29 cellular contexts compared by ENCODE assay signal in genomic region chrX:24090300-24091200, GRCh38. TPM values are rescaled to one million over a fixed set of nuclear protein-coding genes. Genes with fewer than 3 reads are reported as not detected.
DNase-seq lines count a peak whose midpoint lies in the region; ATAC-seq, FAIRE-seq and TF ChIP-seq lines count a peak whose summit lies in the region.
"Had no signal": no experiment of that assay in that cellular context is flagged by ENCODE, and none has a peak within 500 bp of the region (broad histone marks: within the 10 kb centered on the region; RNA-seq: fewer than 3 reads in every experiment).

No MANE protein-coding gene starts in this region.

- CTCF ChIA-PET in A549 (lab: Yijun Ruan, JAX) = no interaction called here

- FAIRE-seq in A549 (lab: Jason Lieb, UNC) (peak; percentile 83), HTR-8/SVneo (lab: Jason Lieb, UNC) (peak; percentile 51)
- FAIRE-seq: GM12878 had no signal

- no peak for TF ChIP-seq EP300 in A549 (IDR thresholded peaks at IDR 0.05)

- POLR2A ChIA-PET in A549 (lab: Yijun Ruan, JAX) = no interaction called here

- H3K36me3 ChIP-seq in prostate gland (no peaks in the 10 kb centered on the region), uterus (no peaks in the 10 kb centered on the region)
- H3K36me3 ChIP-seq: colonic mucosa, WERI-Rb-1 had no signal

- H3K4me1 ChIP-seq in A549 = peaks cover 27% of the 10 kb centered on the region
- H3K4me1 ChIP-seq in prostate gland (replicated peaks) = no peaks in the 10 kb centered on the region
- no peaks in the 10 kb centered on the region for H3K4me1 ChIP-seq in uterus
- H3K4me1 ChIP-seq: colonic mucosa had no signal

- H3K9me3 ChIP-seq in A549 = no peaks in the 10 kb centered on the region
- no peaks in the 10 kb centered on the region for H3K9me3 ChIP-seq in prostate gland
- H3K9me3 ChIP-seq in uterus = no peaks in the 10 kb centered on the region
- H3K9me3 ChIP-seq: colonic mucosa had no signal

- TF ChIP-seq CTCF in A549 (IDR thresholded peaks at IDR 0.05) = no peak
- TF ChIP-seq CTCF in fibroblast of villous mesenchyme (IDR thresholded peaks at IDR 0.05; ENCODE audit: insufficient read depth, low read depth, low read length) = no peak
- no peak for TF ChIP-seq CTCF in prostate gland (IDR thresholded peaks at IDR 0.05)
- TF ChIP-seq CTCF in uterus (IDR thresholded peaks at IDR 0.05) = no peak

- DNase-seq in A549 (ENCODE audit: low read depth in 1 of 2, low spot score in 1 of 2) = no peak
- DNase-seq in HTR-8/SVneo (ENCODE audit: insufficient read length, low spot score) = no peak
- DNase-seq in fibroblast of villous mesenchyme (ENCODE audit: low read depth) = peak; percentile 12
- DNase-seq in prostate gland (ENCODE audit: low spot score) = no peak
- no peak for DNase-seq in central memory CD4-positive, alpha-beta T cell
- DNase-seq in Kasumi-1 (lab: John Stamatoyannopoulos, UW) = no peak
- DNase-seq in uterus = no peak
- DNase-seq: ACHN; activated CD4-positive, alpha-beta T cell treated with anti-CD3 and anti-CD28 coated beads for 48 hours; activated T-cell treated with anti-CD3 and anti-CD28 coated beads for 4 hours; amniotic stem cell; CD8-positive, alpha-beta memory T cell; colonic mucosa; DMS 273 treated with DMSO at 0.1 percent for 48 hours; effector CD8-positive, alpha-beta T cell; left ventricle myocardium superior; naive B cell; NCI-H1048; NCI-H446; NCI-H748 treated with DMSO at 0.1 percent for 48 hours; occipital lobe; stimulated activated naive B cell treated with anti-CD40 and anti-IgM and Interleukin-4, amounts not matched to agents 10 μg/mL and 1 μg/mL and 100 μg/mL, for 72 hours; substantia nigra; SW 1271; T-helper 9 cell; WERI-Rb-1 had no signal

- no peak overlapping the region for H3K4me3 ChIP-seq in A549
- no peak overlapping the region for H3K4me3 ChIP-seq in fibroblast of villous mesenchyme (ENCODE audit: low read depth, low read length)
- H3K4me3 ChIP-seq in prostate gland = no peak overlapping the region
- no peak overlapping the region for H3K4me3 ChIP-seq in uterus
- H3K4me3 ChIP-seq: colonic mucosa, GM12878 had no signal

- peak overlapping the region; percentile 15 to 67; a peak in 5 of 6 replicates for H3K27ac ChIP-seq in A549
- peak overlapping the region; percentile 60 to 79 for H3K27ac ChIP-seq in prostate gland
- no peak overlapping the region for H3K27ac ChIP-seq in uterus
- H3K27ac ChIP-seq: colonic mucosa, epithelial cell of prostate, WERI-Rb-1 had no signal

- H3K4me2 ChIP-seq in A549 = peak overlapping the region; percentile 1; the same call in 1 of the 3 replicates

- no peak for TF ChIP-seq RAD21 in A549 (conservative IDR thresholded peaks at IDR 0.05 in 1 of 2, IDR thresholded peaks at IDR 0.05 in 1 of 2)

- TF ChIP-seq POLR2A in A549 (IDR thresholded peaks at IDR 0.05; ENCODE audit: low read length) (no peak), prostate gland (IDR thresholded peaks at IDR 0.05) (no peak), uterus (IDR thresholded peaks at IDR 0.05) (no peak)

- no peaks in the 10 kb centered on the region for H3K27me3 ChIP-seq in prostate gland (replicated peaks; ENCODE audit: insufficient read depth)
- no peaks in the 10 kb centered on the region for H3K27me3 ChIP-seq in uterus
- H3K27me3 ChIP-seq: colonic mucosa had no signal

- ATAC-seq in A549 (peak in 1 of 2 experiments; percentile 44; a peak in 3 of 6 replicates), HG02623 (IDR thresholded peaks at IDR 0.05; ENCODE audit: unreplicated experiment) (no peak)
- ATAC-seq: GM12878; left ventricle myocardium superior; stimulated activated naive B cell treated with anti-CD40 and anti-IgM and Interleukin-4, amounts not matched to agents 10 μg/mL and 1 μg/mL and 100 μg/mL, for 72 hours had no signal

- intact Hi-C loops in prostate gland (cut with DNase I) = no loop called here
- intact Hi-C loops in uterus (cut with DNase I; ENCODE audit: low total_unique reads) = no loop called here

- 53% methylated on average over 4 of the region's 4 CpGs for WGBS in A549 (ENCODE audit: missing lambda C conversion rate)
- 33% methylated on average over 4 of the region's 4 CpGs for WGBS in prostate gland

TF ChIP-seq in A549, 52 proteins besides CTCF, POLR2A, EP300 and RAD21:
- TF ChIP-seq RNF2 (IDR thresholded peaks at IDR 0.05; ENCODE audit: borderline replicate concordance, low read depth) (no peak), GATA3 (IDR thresholded peaks at IDR 0.05; ENCODE audit: borderline replicate concordance) (0 out of 2 replicates have a peak, but pooled peaks have one; percentile 29)

RNA-seq across cellular contexts. Expression of gene EIF2S3, which starts 35.8 kb away (rescaled TPM):
- polyA plus RNA-seq in A549 (2011; rRNA removed) = 214 and 219 TPM in 2 replicates
- 72.4 and 82.5 TPM in 2 replicates for polyA plus RNA-seq in A549 (2012; cell fraction: cytosol; rRNA removed)
- polyA plus RNA-seq in A549 (2012; cell fraction: nucleus; rRNA removed) = 65.4 and 108 TPM in 2 replicates
- polyA plus RNA-seq in A549 (2017; fragmentation: RNase III; extraction: RNeasy Plus Mini Kit Qiagen cat#74134 plus additional on column Dnase treatment) = 259 to 300 TPM (median 270 TPM) in 3 replicates
- 298 and 320 TPM in 2 replicates for polyA minus RNA-seq in A549 (2011; rRNA and poly(A)+ RNA removed)
- 256 and 355 TPM in 2 replicates for total RNA-seq in fibroblast of villous mesenchyme
- total RNA-seq in prostate gland = 100 to 1,000 TPM; 102 to 110 TPM
- 100 to 1,000 TPM in 2 of 4 donors, 10 to 100 TPM in 2; 86.8 to 374 (median 152) TPM for total RNA-seq in uterus

RNA-seq across cellular contexts. Expression of gene ZFX, which starts 59.0 kb away (rescaled TPM):
- 29.1 and 30.1 TPM in 2 replicates for polyA plus RNA-seq in A549 (2011; rRNA removed)
- polyA plus RNA-seq in A549 (2012; cell fraction: cytosol; rRNA removed) = 7.8 and 7.9 TPM in 2 replicates
- polyA plus RNA-seq in A549 (2012; cell fraction: nucleus; rRNA removed) = 7.9 and 9.4 TPM in 2 replicates
- 18.0 to 21.3 TPM (median 18.1 TPM) in 3 replicates for polyA plus RNA-seq in A549 (2017; fragmentation: RNase III; extraction: RNeasy Plus Mini Kit Qiagen cat#74134 plus additional on column Dnase treatment)
- 59.7 and 60.2 TPM in 2 replicates for polyA minus RNA-seq in A549 (2011; rRNA and poly(A)+ RNA removed)
- total RNA-seq in fibroblast of villous mesenchyme = 66.4 and 82.5 TPM in 2 replicates
- total RNA-seq in prostate gland = 10 to 100 TPM; 42.0 to 43.5 TPM
- total RNA-seq in uterus = 100 to 1,000 TPM in 3 of 4 donors, 10 to 100 TPM in 1; 60.6 to 211 (median 111) TPM

Comparison
In these comparisons a context has a peak if more than half of its experiments do, and no peak if none do; other contexts are left out.
1. H3K27ac ChIP-seq: peak in A549 (2 of 2) and prostate gland (2 of 2); none in uterus (0 of 2).